31 cellular contexts compared by ENCODE assay signal in genomic region chr20:38951611-38952010, GRCh38.
"Had no signal": no experiment of that assay in that cellular context is flagged by ENCODE, and none has a peak within 500 bp of the region (broad histone marks: within the 10 kb centered on the region; RNA-seq: fewer than 3 reads in every experiment).

No MANE protein-coding gene starts in this region.

- H3K4me1 Mint-ChIP-seq: naive B cell, neural crest cell had no signal

- H3K9me3 ChIP-seq: esophagus squamous epithelium, heart right ventricle, left lung, mucosa of descending colon, neutrophil, stomach, tibial artery, upper lobe of left lung had no signal

- H3K9me3 Mint-ChIP-seq: effector memory CD8-positive, alpha-beta T cell; mesothelial cell of epicardium; naive B cell; natural killer cell treated with Interleukin-12 subunit alpha and Interleukin-12 subunit beta and Interleukin-15 and Interleukin-18, amount 100 ng/mL, for 72 hours; neural crest cell had no signal

- H3K36me3 ChIP-seq: tibial artery, upper lobe of left lung had no signal

- H3K27me3 ChIP-seq: esophagus squamous epithelium, heart right ventricle, left lung, neutrophil, stomach, tibial artery, upper lobe of left lung had no signal

- H2AFZ ChIP-seq: parathyroid adenoma had no signal

- H3K36me3 Mint-ChIP-seq: naive B cell had no signal

- H3K4me2 ChIP-seq: smooth muscle cell had no signal

- H3K27ac ChIP-seq: esophagus squamous epithelium, heart right ventricle, left lung, neutrophil, parathyroid adenoma, stomach, tibial artery, upper lobe of left lung had no signal

- H3K27me3 Mint-ChIP-seq: effector memory CD8-positive, alpha-beta T cell; naive B cell; natural killer cell treated with Interleukin-12 subunit alpha and Interleukin-12 subunit beta and Interleukin-15 and Interleukin-18, amount 100 ng/mL, for 72 hours; progenitor cell of endocrine pancreas had no signal

- H3K27ac Mint-ChIP-seq: effector memory CD8-positive, alpha-beta T cell; mesothelial cell of epicardium; natural killer cell treated with Interleukin-12 subunit alpha and Interleukin-12 subunit beta and Interleukin-15 and Interleukin-18, amount 100 ng/mL, for 72 hours; progenitor cell of endocrine pancreas had no signal

- H3K4me1 ChIP-seq: heart right ventricle, left lung, parathyroid adenoma, stomach, tibial artery, upper lobe of left lung had no signal

- FAIRE-seq: endometrium, islet of Langerhans, urothelium cell line had no signal

- DNase-seq: cortex of kidney; effector memory CD8-positive, alpha-beta T cell; erythroblast; esophagus squamous epithelium; foreskin melanocyte; glutamatergic neuron; heart right ventricle; hippocampal formation; left cardiac atrium; left lung; mesenchymal stem cell; mucosa of descending colon; naive B cell; stimulated activated CD4-positive, alpha-beta T cell treated with anti-CD3 and anti-CD28 coated beads, Interleukin-12 subunit alpha, Interleukin-12 subunit beta, amount 100 ng/mL, for 4 hours; stimulated activated CD4-positive, alpha-beta T cell treated with anti-CD3 and anti-CD28 coated beads, Interleukin-1b, Interleukin-23, amount 100 ng/mL, for 48 hours; stimulated activated CD4-positive, alpha-beta T cell treated with anti-CD3 and anti-CD28 coated beads, Interleukin-4, amount 100 ng/mL, for 1 hour; stimulated activated CD8-positive, alpha-beta memory T cell treated with anti-CD3 and anti-CD28 coated beads, Interleukin-4, amount 100 ng/mL, for 48 hours; stimulated activated naive CD4-positive, alpha-beta T cell treated with Interleukin-2 at 50 U/mL for 16 hours; stomach; tibial artery had no signal

- H3K4me3 Mint-ChIP-seq: effector memory CD8-positive, alpha-beta T cell; mesothelial cell of epicardium; naive B cell; natural killer cell treated with Interleukin-12 subunit alpha and Interleukin-12 subunit beta and Interleukin-15 and Interleukin-18, amount 100 ng/mL, for 72 hours; neural crest cell had no signal

- H3K4me3 ChIP-seq: esophagus squamous epithelium, heart right ventricle, left lung, mucosa of descending colon, smooth muscle cell, stomach, tibial artery, upper lobe of left lung had no signal

- H3K9ac ChIP-seq: parathyroid adenoma had no signal

- H3K79me2 ChIP-seq: parathyroid adenoma had no signal
